16 cellular contexts compared by ENCODE assay signal in genomic region chr6:36718560-36718959, GRCh38. TPM values are rescaled to one million over a fixed set of nuclear protein-coding genes. Genes with fewer than 3 reads are reported as not detected.
DNase-seq lines count a peak whose midpoint lies in the region; ATAC-seq and TF ChIP-seq lines count a peak whose summit lies in the region.
"Had no signal": no experiment of that assay in that cellular context is flagged by ENCODE, and none has a peak within 500 bp of the region (broad histone marks: within the 10 kb centered on the region; RNA-seq: fewer than 3 reads in every experiment).

No MANE protein-coding gene starts in this region.

- ATAC-seq in T-helper 17 cell (no peak), HG02588 (IDR thresholded peaks at IDR 0.05; ENCODE audit: unreplicated experiment) (no peak)

- H3K27ac ChIP-seq in spleen, result no peak overlapping the region
- H3K27ac ChIP-seq: C4-2B had no signal

- TF ChIP-seq POLR2A in spleen (IDR thresholded peaks at IDR 0.05), result no peak

- TF ChIP-seq CTCF in spleen (IDR thresholded peaks at IDR 0.05 in 8 of 11, conservative IDR thresholded peaks at IDR 0.05 in 3 of 11), result no peak

- H3K36me3 ChIP-seq in spleen, result peaks cover 0 to 86% (median 0%) of the 10 kb centered on the region in 6 donors
- H3K36me3 ChIP-seq: HAP-1 had no signal

- intact Hi-C loops in spleen (cut with DNase I; ENCODE audit: low total_unique reads), result no loop called here

- WGBS in spleen, 5 donors, result 79 to 84% (median 82%) methylated on average over 5 of the region's 5 CpGs

- H3K27me3 Mint-ChIP-seq in activated naive CD4-positive, alpha-beta T cell treated with anti-CD3 and anti-CD28 coated beads, Interleukin-2, amount 10 ng/mL, durations not matched to agents 7 days and 5 days, result peaks cover 49% of the 10 kb centered on the region
- no peaks in the 10 kb centered on the region for H3K27me3 Mint-ChIP-seq in T-helper 17 cell
- H3K27me3 Mint-ChIP-seq: B cell; CD4-positive, alpha-beta T cell; IgD-negative memory B cell had no signal

- no peak overlapping the region for H3K4me3 Mint-ChIP-seq in activated naive CD4-positive, alpha-beta T cell treated with anti-CD3 and anti-CD28 coated beads, Interleukin-2, amount 10 ng/mL, durations not matched to agents 7 days and 5 days
- no peak overlapping the region for H3K4me3 Mint-ChIP-seq in T-helper 17 cell
- H3K4me3 Mint-ChIP-seq: B cell; CD4-positive, alpha-beta T cell had no signal

- H3K9me3 Mint-ChIP-seq in activated naive CD4-positive, alpha-beta T cell treated with anti-CD3 and anti-CD28 coated beads, Interleukin-2, amount 10 ng/mL, durations not matched to agents 7 days and 5 days, result no peaks in the 10 kb centered on the region
- H3K9me3 Mint-ChIP-seq: CD4-positive, alpha-beta T cell; IgD-negative memory B cell had no signal

- peak; percentile 3 for DNase-seq in activated naive CD4-positive, alpha-beta T cell treated with anti-CD3 and anti-CD28 coated beads, Interleukin-2, amount 10 ng/mL, durations not matched to agents 7 days and 5 days
- DNase-seq in activated naive CD4-positive, alpha-beta T cell (lab: John Stamatoyannopoulos, UW), result no peak
- no peak for DNase-seq in T-helper 17 cell
- peak; percentile 51 for DNase-seq in mesenteric fat pad (ENCODE audit: low spot score)
- DNase-seq in spleen, result peak; percentile 15
- DNase-seq in NCI-H146 (lab: John Stamatoyannopoulos, UW), result no peak
- DNase-seq in SIG-M5 (lab: John Stamatoyannopoulos, UW), result no peak
- DNase-seq: CD4-positive, alpha-beta T cell had no signal

- no peaks in the 10 kb centered on the region for H3K27me3 ChIP-seq in spleen (replicated peaks in 1 of 7)

- no peak overlapping the region for H3K4me3 ChIP-seq in spleen
- H3K4me3 ChIP-seq: HAP-1 had no signal

- H3K9me3 ChIP-seq in T-helper 17 cell (ENCODE audit: control insufficient read depth, low read length, poor library complexity, severe bottlenecking) (no peaks in the 10 kb centered on the region), spleen (no peaks in the 10 kb centered on the region)
- H3K9me3 ChIP-seq: Caco-2, HAP-1 had no signal

- H3K36me3 Mint-ChIP-seq in activated naive CD4-positive, alpha-beta T cell treated with anti-CD3 and anti-CD28 coated beads, Interleukin-2, amount 10 ng/mL, durations not matched to agents 7 days and 5 days, result no peaks in the 10 kb centered on the region
- H3K36me3 Mint-ChIP-seq in T-helper 17 cell (ENCODE audit: low read depth), result no peaks in the 10 kb centered on the region
- H3K36me3 Mint-ChIP-seq: IgD-negative memory B cell had no signal

- H3K4me1 Mint-ChIP-seq in activated naive CD4-positive, alpha-beta T cell treated with anti-CD3 and anti-CD28 coated beads, Interleukin-2, amount 10 ng/mL, durations not matched to agents 7 days and 5 days, result no peaks in the 10 kb centered on the region
- H3K4me1 Mint-ChIP-seq in T-helper 17 cell, result peaks cover 8% of the 10 kb centered on the region

- H3K4me1 ChIP-seq in spleen, result peaks cover 0 to 11% (median 0%) of the 10 kb centered on the region in 6 donors
- H3K4me1 ChIP-seq: Caco-2, HAP-1 had no signal

- CTCF ChIA-PET in activated naive CD4-positive, alpha-beta T cell treated with anti-CD3 and anti-CD28 coated beads, Interleukin-2, amount 10 ng/mL, durations not matched to agents 7 days and 5 days (lab: Charles Lee), result interaction anchor here (0.8 to 8.1 kb wide), 2 partner anchors 36 to 40 kb away, joined by 3 to 41 read pairs; no protein-coding TSS in a partner anchor

- no peak overlapping the region for H3K27ac Mint-ChIP-seq in activated naive CD4-positive, alpha-beta T cell treated with anti-CD3 and anti-CD28 coated beads, Interleukin-2, amount 10 ng/mL, durations not matched to agents 7 days and 5 days
- H3K27ac Mint-ChIP-seq in T-helper 17 cell, result peak overlapping the region; percentile 34
- H3K27ac Mint-ChIP-seq: B cell; CD4-positive, alpha-beta T cell had no signal

RNA-seq across cellular contexts. Expression of gene RAB44, which starts 20.9 kb away (rescaled TPM):
- total RNA-seq in T-helper 17 cell, result under 1 TPM; 0.21 to 0.77 TPM
- 0.35 TPM for total RNA-seq in mesenteric fat pad
- 1 to 10 TPM in 5 of 7 donors, under 1 TPM in 2; 0.54 to 3.5 (median 1.3) TPM for total RNA-seq in spleen
- under 1 TPM; 0.06 to 0.26 (median 0.24) TPM for polyA plus RNA-seq in spleen
- total RNA-seq: A172, Caco-2, H4 had no signal
- polyA plus RNA-seq: IgD-negative memory B cell had no signal

RNA-seq across cellular contexts. Expression of gene CDKN1A, which starts 40.0 kb away (rescaled TPM):
- total RNA-seq in T-helper 17 cell (100 to 1,000 TPM; 180 to 255 TPM), mesenteric fat pad (245 TPM), spleen (10 to 100 TPM; 26.5 to 58.5 (median 32.8) TPM)
- 10 to 100 TPM; 10.7 to 18.4 (median 11.9) TPM for polyA plus RNA-seq in spleen

Comparison
In these comparisons a context has a peak if more than half of its experiments do, and no peak if none do; other contexts are left out.
1. DNase-seq: peak in activated naive CD4-positive, alpha-beta T cell treated with anti-CD3 and anti-CD28 coated beads, Interleukin-2, amount 10 ng/mL, durations not matched to agents 7 days and 5 days (single experiment), mesenteric fat pad (single experiment) and spleen (single experiment); none in activated naive CD4-positive, alpha-beta T cell (0 of 4), T-helper 17 cell (0 of 3), NCI-H146 (single experiment) and SIG-M5 (single experiment).